1 cellular context compared by ENCODE assay signal in genomic region chr14:54881761-54882401, GRCh38.
TF ChIP-seq lines count a peak whose summit lies in the region.

No MANE protein-coding gene starts in this region.

TF ChIP-seq in GM12878, 131 proteins besides CTCF, POLR2A, EP300 and RAD21 (continued from another document):
- TF ChIP-seq REST (IDR thresholded peaks at IDR 0.05; ENCODE audit: low read depth, low read length) = no peak
- no peak for TF ChIP-seq NR2C2 (IDR thresholded peaks at IDR 0.05; ENCODE audit: borderline replicate concordance, control insufficient read depth, insufficient read length, low read depth)
- TF ChIP-seq ZNF687 (IDR thresholded peaks at IDR 0.05) = no peak
- TF ChIP-seq PKNOX1 (IDR thresholded peaks at IDR 0.05) = peak; percentile 37; the same call in 1 of the 2 replicates
- no peak for TF ChIP-seq DPF2 (IDR thresholded peaks at IDR 0.05)
- TF ChIP-seq ATF7 (IDR thresholded peaks at IDR 0.05; ENCODE audit: low read depth) = no peak
- TF ChIP-seq SMC3 (IDR thresholded peaks at IDR 0.05; ENCODE audit: borderline replicate concordance, low read length) = no peak
- TF ChIP-seq CBX3 (IDR thresholded peaks at IDR 0.05; ENCODE audit: borderline replicate concordance, low read depth) = no peak
- TF ChIP-seq IRF5 (IDR thresholded peaks at IDR 0.05; ENCODE audit: borderline replicate concordance) = no peak
- no peak for TF ChIP-seq PBX3 (IDR thresholded peaks at IDR 0.05; ENCODE audit: insufficient replicate concordance, low read depth, low read length)
- TF ChIP-seq POLR2AphosphoS5 (IDR thresholded peaks at IDR 0.05; ENCODE audit: low read length) = 0 out of 2 replicates have a peak, but pooled peaks have one; percentile 28
- no peak for TF ChIP-seq E2F4 (IDR thresholded peaks at IDR 0.05; ENCODE audit: low read depth, low read length)
- TF ChIP-seq HDAC2 (IDR thresholded peaks at IDR 0.05) = no peak
- no peak for TF ChIP-seq STAT1 (conservative IDR thresholded peaks at IDR 0.05)
- no peak for TF ChIP-seq TAF1 (IDR thresholded peaks at IDR 0.05; ENCODE audit: borderline replicate concordance, low read depth, low read length)
- no peak for TF ChIP-seq SKIL (IDR thresholded peaks at IDR 0.05; ENCODE audit: low read depth, poor library complexity, severe bottlenecking)
- TF ChIP-seq LARP7 (IDR thresholded peaks at IDR 0.05) = no peak
- no peak for TF ChIP-seq YBX1 (IDR thresholded peaks at IDR 0.05)
- no peak for TF ChIP-seq STAT3 (IDR thresholded peaks at IDR 0.05; ENCODE audit: low read depth, low read length)
- TF ChIP-seq PAX8 (IDR thresholded peaks at IDR 0.05) = no peak
- TF ChIP-seq ZNF217 (IDR thresholded peaks at IDR 0.05) = no peak
- TF ChIP-seq EZH2 (IDR thresholded peaks at IDR 0.05; ENCODE audit: borderline replicate concordance, control insufficient read depth, low read depth, low read length) = no peak
- TF ChIP-seq ZBTB4 (CRISPR knock-in tag; IDR thresholded peaks at IDR 0.05) = no peak
- TF ChIP-seq IRF3 (IDR thresholded peaks at IDR 0.05) = no peak
- TF ChIP-seq NFIC (IDR thresholded peaks at IDR 0.05; ENCODE audit: low read depth, low read length) = no peak
- TF ChIP-seq ZNF207 (IDR thresholded peaks at IDR 0.05; ENCODE audit: borderline replicate concordance) = no peak
- no peak for TF ChIP-seq RCOR1 (conservative IDR thresholded peaks at IDR 0.05; ENCODE audit: low read depth, low read length)
- no peak for TF ChIP-seq SUPT20H (IDR thresholded peaks at IDR 0.05; ENCODE audit: borderline replicate concordance, control insufficient read depth, low read depth, low read length)
- TF ChIP-seq RELB (IDR thresholded peaks at IDR 0.05; ENCODE audit: low read depth) = no peak
- no peak for TF ChIP-seq BACH1 (IDR thresholded peaks at IDR 0.05; ENCODE audit: borderline replicate concordance)
- no peak for TF ChIP-seq BHLHE40 (IDR thresholded peaks at IDR 0.05; ENCODE audit: borderline replicate concordance in 1 of 2, low read depth in 2 of 2, low read length in 1 of 2)
- no peak for TF ChIP-seq BRCA1 (IDR thresholded peaks at IDR 0.05; ENCODE audit: low read depth, low read length)
- no peak for TF ChIP-seq RB1 (IDR thresholded peaks at IDR 0.05; ENCODE audit: borderline replicate concordance)
- TF ChIP-seq RFX5 (IDR thresholded peaks at IDR 0.05; ENCODE audit: low read depth, low read length) = no peak
- no peak for TF ChIP-seq NBN (IDR thresholded peaks at IDR 0.05)
- TF ChIP-seq POU2F2 (IDR thresholded peaks at IDR 0.05; ENCODE audit: borderline replicate concordance, low read depth, low read length) = no peak
- TF ChIP-seq CREM (IDR thresholded peaks at IDR 0.05; ENCODE audit: low read depth) = no peak
